In genomic region chr9:131578778-131579504, GRCh38 we compare ENCODE assay signal across 8 cellular contexts. TPM values are rescaled to one million over a fixed set of nuclear protein-coding genes. Genes with fewer than 3 reads are reported as not detected.
DNase-seq lines count a peak whose midpoint lies in the region; ATAC-seq and TF ChIP-seq lines count a peak whose summit lies in the region.

No MANE protein-coding gene starts in this region.

- peaks cover 65% of the 10 kb centered on the region for H3K36me3 ChIP-seq in effector memory CD4-positive, alpha-beta T cell (ENCODE audit: control insufficient read depth, insufficient read depth, low read length)
- H3K36me3 ChIP-seq in hepatocyte (replicated peaks; ENCODE audit: insufficient read depth, low read depth) (no peaks in the 10 kb centered on the region), H7 (replicated peaks; ENCODE audit: control insufficient read depth, insufficient read depth, low read length) (peaks cover 18% of the 10 kb centered on the region), SJCRH30 (peaks cover 37% of the 10 kb centered on the region)

- H3K9me2 ChIP-seq in hepatocyte (replicated peaks; ENCODE audit: insufficient read depth), result no peaks in the 10 kb centered on the region

- H4K20me1 ChIP-seq in hepatocyte (ENCODE audit: insufficient read depth, poor library complexity, severe bottlenecking), result no peaks in the 10 kb centered on the region

- no peak overlapping the region for H2AFZ ChIP-seq in hepatocyte

- no peaks in the 10 kb centered on the region for H3K79me2 ChIP-seq in hepatocyte

- WGBS in hepatocyte (ENCODE audit: low lambda C conversion rate, missing lambda C conversion rate), result 94% methylated on average over 24 of the region's 26 CpGs

- ATAC-seq in GM21390 (IDR thresholded peaks at IDR 0.05; ENCODE audit: unreplicated experiment) (peak; percentile 71), GM19467 (IDR thresholded peaks at IDR 0.05; ENCODE audit: unreplicated experiment) (no peak)
- peak; percentile 90 for ATAC-seq in stimulated activated memory B cell treated with anti-CD40 and anti-IgM and Interleukin-4, amounts not matched to agents 10 μg/mL and 1 μg/mL and 100 μg/mL, for 72 hours

- peak overlapping the region; percentile 4 for H3K4me3 ChIP-seq in effector memory CD4-positive, alpha-beta T cell (ENCODE audit: insufficient read depth, low read depth, low read length, poor library complexity, severe bottlenecking)
- H3K4me3 ChIP-seq in hepatocyte (no peak overlapping the region), H7 (ENCODE audit: insufficient read depth, low read depth, low read length) (no peak overlapping the region), SJCRH30 (no peak overlapping the region)

- DNase-seq in T-helper 9 cell, result peak; percentile 20
- peak; percentile 8 to 21 (median 16) for DNase-seq in effector memory CD4-positive, alpha-beta T cell
- no peak for DNase-seq in hepatocyte (ENCODE audit: low spot score)
- no peak for DNase-seq in H7
- DNase-seq in SJCRH30, result no peak

- no peaks in the 10 kb centered on the region for H3K9me3 ChIP-seq in effector memory CD4-positive, alpha-beta T cell (ENCODE audit: control insufficient read depth, low read length)
- H3K9me3 ChIP-seq in hepatocyte (ENCODE audit: low read depth) (no peaks in the 10 kb centered on the region), SJCRH30 (replicated peaks) (no peaks in the 10 kb centered on the region)

- H3K4me3 Mint-ChIP-seq in stimulated activated memory B cell treated with anti-CD40 and anti-IgM and Interleukin-4, amounts not matched to agents 10 μg/mL and 1 μg/mL and 100 μg/mL, for 72 hours, result peak overlapping the region; percentile 15

- no peaks in the 10 kb centered on the region for H3K27me3 ChIP-seq in effector memory CD4-positive, alpha-beta T cell (replicated peaks; ENCODE audit: control insufficient read depth, insufficient read depth, low read length, poor library complexity, severe bottlenecking)
- H3K27me3 ChIP-seq in hepatocyte (no peaks in the 10 kb centered on the region), H7 (ENCODE audit: control insufficient read depth, insufficient read depth, low read length) (no peaks in the 10 kb centered on the region), SJCRH30 (no peaks in the 10 kb centered on the region)

- no peak overlapping the region for H3K4me2 ChIP-seq in hepatocyte

- H3K9me3 Mint-ChIP-seq in stimulated activated memory B cell treated with anti-CD40 and anti-IgM and Interleukin-4, amounts not matched to agents 10 μg/mL and 1 μg/mL and 100 μg/mL, for 72 hours, result no peaks in the 10 kb centered on the region

- peak overlapping the region; percentile 84 for H3K27ac Mint-ChIP-seq in stimulated activated memory B cell treated with anti-CD40 and anti-IgM and Interleukin-4, amounts not matched to agents 10 μg/mL and 1 μg/mL and 100 μg/mL, for 72 hours

- H3K36me3 Mint-ChIP-seq in stimulated activated memory B cell treated with anti-CD40 and anti-IgM and Interleukin-4, amounts not matched to agents 10 μg/mL and 1 μg/mL and 100 μg/mL, for 72 hours, result peaks cover 88% of the 10 kb centered on the region

- no peak for TF ChIP-seq CTCF in hepatocyte (IDR thresholded peaks at IDR 0.05; ENCODE audit: poor library complexity)

- H3K4me1 ChIP-seq in effector memory CD4-positive, alpha-beta T cell (ENCODE audit: control insufficient read depth, insufficient read depth, low read length, poor library complexity, severe bottlenecking), result peaks cover 17% of the 10 kb centered on the region
- H3K4me1 ChIP-seq in hepatocyte (ENCODE audit: insufficient read depth), result no peaks in the 10 kb centered on the region
- H3K4me1 ChIP-seq in SJCRH30, result no peaks in the 10 kb centered on the region

- H3K4me1 Mint-ChIP-seq in stimulated activated memory B cell treated with anti-CD40 and anti-IgM and Interleukin-4, amounts not matched to agents 10 μg/mL and 1 μg/mL and 100 μg/mL, for 72 hours, result peaks cover 45% of the 10 kb centered on the region

- H3K27me3 Mint-ChIP-seq in stimulated activated memory B cell treated with anti-CD40 and anti-IgM and Interleukin-4, amounts not matched to agents 10 μg/mL and 1 μg/mL and 100 μg/mL, for 72 hours, result no peaks in the 10 kb centered on the region

- H3K27ac ChIP-seq in effector memory CD4-positive, alpha-beta T cell (ENCODE audit: insufficient read depth, low read length, poor library complexity, severe bottlenecking), result peak overlapping the region; percentile 66
- H3K27ac ChIP-seq in hepatocyte (no peak overlapping the region), SJCRH30 (no peak overlapping the region)

RNA-seq across cellular contexts. Expression of gene PRRT1B, which starts 33.6 kb away (rescaled TPM):
- total RNA-seq in hepatocyte, result 0.17 TPM in 1 of 2 replicates, not detected in the other
- 1.0 and 1.4 TPM in 2 replicates for polyA plus RNA-seq in hepatocyte
- 0.22 and 1.5 TPM in 2 replicates for total RNA-seq in H7 (2014; rRNA removed; shearing (Covaris generic))
- total RNA-seq in SJCRH30 (2014; rRNA removed; shearing (Covaris generic)), result not detected in 2 replicates

RNA-seq across cellular contexts. Expression of gene UCK1, which starts 47.9 kb away (rescaled TPM):
- 22.2 and 28.0 TPM in 2 replicates for total RNA-seq in hepatocyte
- 32.7 and 36.8 TPM in 2 replicates for polyA plus RNA-seq in hepatocyte
- total RNA-seq in H7 (2014; rRNA removed; shearing (Covaris generic)), result 31.2 and 33.2 TPM in 2 replicates
- 49.2 and 54.3 TPM in 2 replicates for total RNA-seq in SJCRH30 (2014; rRNA removed; shearing (Covaris generic))

Comparison
In these comparisons a context has a peak if more than half of its experiments do, and no peak if none do; other contexts are left out.
1. DNase-seq: peak in T-helper 9 cell (single experiment) and effector memory CD4-positive, alpha-beta T cell (3 of 3); none in hepatocyte (single experiment), H7 (single experiment) and SJCRH30 (0 of 2).